ENCODE assay signal across 3 cellular contexts in the genomic region with DNA sequence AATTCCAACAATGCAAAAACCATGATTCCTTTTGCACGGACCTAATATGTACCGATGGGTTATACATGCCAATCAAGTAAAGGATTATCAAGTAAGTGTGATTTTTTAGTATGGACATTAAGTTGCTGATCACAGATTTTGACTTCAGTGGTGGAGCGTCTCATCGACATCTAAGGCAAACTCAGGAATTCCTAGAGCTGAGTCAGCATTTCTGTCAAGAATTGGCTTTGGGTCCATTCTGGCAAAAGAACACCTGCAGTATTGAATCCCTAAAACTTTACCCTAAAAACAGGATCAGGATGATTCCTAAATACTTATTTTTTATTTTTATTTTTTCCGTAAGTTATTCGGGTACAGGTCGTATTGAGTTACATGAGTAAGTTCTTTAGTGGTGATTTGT.
TF ChIP-seq lines count a peak whose summit lies in the region.

No MANE protein-coding gene starts in this region.

TF ChIP-seq in A549, 52 proteins besides CTCF, POLR2A, EP300 and RAD21:
- TF ChIP-seq PBX3 (IDR thresholded peaks at IDR 0.05), result no peak
- no peak for TF ChIP-seq CHD2 (IDR thresholded peaks at IDR 0.05; ENCODE audit: low read length, partially characterized antibody)
- peak; percentile 94 for TF ChIP-seq MAFK (IDR thresholded peaks at IDR 0.05; ENCODE audit: partially characterized antibody)

TF ChIP-seq in IMR-90, 13 proteins besides CTCF, POLR2A, EP300 and RAD21:
- TF ChIP-seq SMC3 (IDR thresholded peaks at IDR 0.05; ENCODE audit: low read depth, low read length) (no peak), MAFK (IDR thresholded peaks at IDR 0.05; ENCODE audit: low read depth, low read length) (peak; percentile 97)

TF ChIP-seq in H1, 55 proteins besides CTCF, POLR2A, EP300 and RAD21:
- TF ChIP-seq CBX5 (IDR thresholded peaks at IDR 0.05; ENCODE audit: low read depth, low read length) (no peak), MAFK (IDR thresholded peaks at IDR 0.05; ENCODE audit: low read depth, low read length) (peak; percentile 95), BACH1 (IDR thresholded peaks at IDR 0.05; ENCODE audit: low read length) (0 out of 2 replicates have a peak, but pooled peaks have one; percentile 27)
